11 cellular contexts compared by ENCODE assay signal in genomic region chr5:141354900-141355469, GRCh38. TPM values are rescaled to one million over a fixed set of nuclear protein-coding genes. Genes with fewer than 3 reads are reported as not detected.
A peak's percentile ranks its signal among the peaks of the same experiment; 100 is the strongest.
DNase-seq lines count a peak whose midpoint lies in the region; ATAC-seq and TF ChIP-seq lines count a peak whose summit lies in the region.
"Had no signal": no experiment of that assay in that cellular context is flagged by ENCODE, and none has a peak within 500 bp of the region (broad histone marks: within the 10 kb centered on the region; RNA-seq: fewer than 3 reads in every experiment).

Gene PCDHGA4, plus strand, starts transcription at chr5:141355021. Its CDS starts 87 bp downstream, at chr5:141355108.

- intact Hi-C loops in transverse colon (cut with DNase I; ENCODE audit: low total_unique reads) = no loop called here

- peaks cover 53% of the 10 kb centered on the region for H3K27me3 Mint-ChIP-seq in activated naive CD8-positive, alpha-beta T cell
- peaks cover 62% of the 10 kb centered on the region for H3K27me3 Mint-ChIP-seq in activated naive CD8-positive, alpha-beta T cell treated with anti-CD3 and anti-CD28 coated beads, Interleukin-2, amount 50 U/mL, for 24 hours
- H3K27me3 Mint-ChIP-seq in T-helper 17 cell = peaks cover 40% of the 10 kb centered on the region

- H3K36me3 ChIP-seq in gastroesophageal sphincter (peaks cover 0 to 28% of the 10 kb centered on the region in 2 donors), transverse colon (no peaks in the 10 kb centered on the region)

- H3K27ac Mint-ChIP-seq in activated naive CD8-positive, alpha-beta T cell = no peak within 1 kb of the TSS
- H3K27ac Mint-ChIP-seq in activated naive CD8-positive, alpha-beta T cell treated with anti-CD3 and anti-CD28 coated beads, Interleukin-2, amount 50 U/mL, for 24 hours = no peak within 1 kb of the TSS
- H3K27ac Mint-ChIP-seq in T-helper 17 cell = no peak within 1 kb of the TSS
- H3K27ac Mint-ChIP-seq: stimulated activated naive CD8-positive, alpha-beta T cell treated with anti-CD3 and anti-CD28 coated beads, Interleukin-15, Interleukin-2, amounts not matched to agents 100 ng/mL and 50 ng/mL, for 24 hours had no signal

- peaks cover 15% of the 10 kb centered on the region for H3K36me3 Mint-ChIP-seq in activated naive CD8-positive, alpha-beta T cell
- peaks cover 23% of the 10 kb centered on the region for H3K36me3 Mint-ChIP-seq in activated naive CD8-positive, alpha-beta T cell treated with anti-CD3 and anti-CD28 coated beads, Interleukin-2, amount 50 U/mL, for 24 hours (ENCODE audit: low read depth)
- peaks cover 2% of the 10 kb centered on the region for H3K36me3 Mint-ChIP-seq in T-helper 17 cell (ENCODE audit: low read depth)

- H3K9me3 ChIP-seq in T-helper 17 cell (ENCODE audit: control insufficient read depth, low read length, poor library complexity, severe bottlenecking) (peaks cover 4% of the 10 kb centered on the region), gastroesophageal sphincter (peaks cover 0 to 98% (median 0%) of the 10 kb centered on the region in 3 donors), transverse colon (peaks cover 40 to 76% of the 10 kb centered on the region in 2 donors)

- TF ChIP-seq POLR2A in gastroesophageal sphincter (IDR thresholded peaks at IDR 0.05) = no peak
- no peak for TF ChIP-seq POLR2A in transverse colon (IDR thresholded peaks at IDR 0.05)

- H3K4me3 Mint-ChIP-seq in activated naive CD8-positive, alpha-beta T cell = peak within 1 kb of the TSS; percentile 9
- no peak within 1 kb of the TSS for H3K4me3 Mint-ChIP-seq in activated naive CD8-positive, alpha-beta T cell treated with anti-CD3 and anti-CD28 coated beads, Interleukin-2, amount 50 U/mL, for 24 hours
- H3K4me3 Mint-ChIP-seq in T-helper 17 cell = peak within 1 kb of the TSS; percentile 7
- H3K4me3 Mint-ChIP-seq: stimulated activated naive CD8-positive, alpha-beta T cell treated with anti-CD3 and anti-CD28 coated beads, Interleukin-15, Interleukin-2, amounts not matched to agents 100 ng/mL and 50 ng/mL, for 24 hours had no signal

- peak in 3 of 4 experiments; percentile 14 to 47 (median 23) for TF ChIP-seq CTCF in gastroesophageal sphincter (IDR thresholded peaks at IDR 0.05)
- TF ChIP-seq CTCF in transverse colon (IDR thresholded peaks at IDR 0.05) = peak in 3 of 5 experiments; percentile 16 to 27 (median 23)

- H3K27me3 ChIP-seq in gastroesophageal sphincter (peaks cover 33% of the 10 kb centered on the region), transverse colon (peaks cover 15% of the 10 kb centered on the region)

- peaks cover 9% of the 10 kb centered on the region for H3K9me3 Mint-ChIP-seq in activated naive CD8-positive, alpha-beta T cell (ENCODE audit: low read depth)
- H3K9me3 Mint-ChIP-seq in activated naive CD8-positive, alpha-beta T cell treated with anti-CD3 and anti-CD28 coated beads, Interleukin-2, amount 50 U/mL, for 24 hours = peaks cover 47% of the 10 kb centered on the region

- no peak for ATAC-seq in activated naive CD8-positive, alpha-beta T cell treated with anti-CD3 and anti-CD28 coated beads, Interleukin-2, amount 50 U/mL, for 24 hours
- ATAC-seq in T-helper 17 cell (no peak), gastroesophageal sphincter (no peak), HG02840 (IDR thresholded peaks at IDR 0.05; ENCODE audit: low FRiP score, unreplicated experiment) (no peak)
- ATAC-seq: mucosa of descending colon had no signal

- in situ Hi-C loops in transverse colon (cut with MboI; ENCODE audit: low pct_ligation_motif_present in 1 of 4, low pct_unique_long_range_greater_than_20kb in 1 of 4, low sequenced_read_pairs in 3 of 4) = loop anchor here in 1 of 4 donors (25.0 kb wide), 1 partner anchor 207 kb away; no protein-coding TSS in a partner anchor

- H3K27ac ChIP-seq in gastroesophageal sphincter (no peak within 1 kb of the TSS), transverse colon (no peak within 1 kb of the TSS)

- H3K4me1 ChIP-seq in gastroesophageal sphincter = no peaks in the 10 kb centered on the region
- H3K4me1 ChIP-seq in transverse colon = no peaks in the 10 kb centered on the region

- H3K4me3 ChIP-seq in gastroesophageal sphincter (peak within 1 kb of the TSS; percentile 0 to 38), transverse colon (peak within 1 kb of the TSS in 1 of 4 donors; percentile 29)
- H3K4me3 ChIP-seq: mucosa of descending colon had no signal

- 12 to 20% methylated on average over 5 to 14 of the region's 29 CpGs for WGBS in gastroesophageal sphincter (ENCODE audit: low coverage in 1 of 2), 2 donors
- WGBS in transverse colon (ENCODE audit: low coverage in 1 of 2), 2 donors = 26 to 44% methylated on average over 2 to 29 of the region's 29 CpGs

- peaks cover 1% of the 10 kb centered on the region for H3K4me1 Mint-ChIP-seq in activated naive CD8-positive, alpha-beta T cell (ENCODE audit: low read depth)
- H3K4me1 Mint-ChIP-seq in activated naive CD8-positive, alpha-beta T cell treated with anti-CD3 and anti-CD28 coated beads, Interleukin-2, amount 50 U/mL, for 24 hours = peaks cover 2% of the 10 kb centered on the region
- no peaks in the 10 kb centered on the region for H3K4me1 Mint-ChIP-seq in T-helper 17 cell

- TF ChIP-seq EP300 in gastroesophageal sphincter (IDR thresholded peaks at IDR 0.05) (no peak), transverse colon (IDR thresholded peaks at IDR 0.05; ENCODE audit: low read depth) (no peak)

- no peak for DNase-seq in activated naive CD8-positive, alpha-beta T cell treated with anti-CD3 and anti-CD28 coated beads, Interleukin-2, amount 50 U/mL, for 24 hours
- DNase-seq in T-helper 17 cell (no peak), transverse colon (no peak), RKO (ENCODE audit: low spot score) (no peak), superior temporal gyrus (ENCODE audit: extremely low spot score) (no peak)
- DNase-seq: mucosa of descending colon, NCI-H524 treated with DMSO at 0.1 percent for 48 hours had no signal

RNA-seq across cellular contexts. Expression of gene PCDHGA4, which starts in this region (rescaled TPM):
- total RNA-seq in T-helper 17 cell (under 1 TPM in 1 of 2 donors, not detected in 1; 0.12 TPM), gastroesophageal sphincter (10 to 100 TPM in 1 of 4 donors, 1 to 10 TPM in 3; 2.4 to 12.0 (median 6.3) TPM), transverse colon (10 to 100 TPM in 1 of 4 donors, 1 to 10 TPM in 2, not detected in 1; 1.4 to 18.0 (median 1.6) TPM)
